In the genomic region with DNA sequence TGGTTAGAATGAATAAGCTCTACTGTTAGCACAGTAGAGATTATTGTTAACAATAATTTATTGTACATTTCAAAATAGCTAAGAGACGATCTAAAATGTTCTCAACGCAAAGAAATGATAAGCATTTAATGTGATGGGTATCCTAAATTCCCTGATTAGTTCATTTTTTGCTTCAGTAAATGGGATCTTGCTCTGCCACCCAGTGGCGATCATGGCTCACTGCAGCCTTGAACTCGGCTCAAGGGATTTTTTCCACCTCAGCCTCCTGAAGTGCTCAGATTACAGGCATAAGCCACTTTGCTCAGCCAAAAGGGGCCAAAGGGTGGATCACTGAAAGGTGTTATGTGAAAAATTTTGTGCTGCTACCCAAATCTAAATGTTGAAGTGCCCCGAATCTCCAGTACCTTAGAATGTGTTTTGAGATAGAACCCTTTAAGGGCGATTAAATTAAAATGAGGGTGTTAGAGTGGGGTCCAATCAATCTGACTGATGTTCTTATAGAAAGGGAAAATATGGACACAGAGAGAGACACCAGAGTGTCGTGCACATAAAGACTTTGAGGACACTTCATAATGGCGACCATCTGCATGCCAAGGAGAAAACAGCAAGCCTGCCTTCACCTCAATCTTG, we compare ENCODE assay signal across 8 cellular contexts. TPM values are rescaled to one million over a fixed set of nuclear protein-coding genes. Genes with fewer than 3 reads are reported as not detected.
DNase-seq lines count a peak whose midpoint lies in the region; ATAC-seq and TF ChIP-seq lines count a peak whose summit lies in the region.

No MANE protein-coding gene starts in this region.

- H3K36me3 Mint-ChIP-seq in endothelial cell (ENCODE audit: low read depth, unreplicated experiment): no peaks in the 10 kb centered on the region
- H3K36me3 Mint-ChIP-seq in naive thymus-derived CD8-positive, alpha-beta T cell: no peaks in the 10 kb centered on the region

- POLR2A ChIA-PET in AG04449 (lab: Yijun Ruan, JAX): no interaction called here
- POLR2A ChIA-PET in naive thymus-derived CD8-positive, alpha-beta T cell (lab: Charles Lee): interaction anchor here (0.8 to 1.5 kb wide), 3 partner anchors 49 to 99 kb away, joined by 3 to 7 read pairs (median 6); a partner anchor contains a TSS

- TF ChIP-seq CTCF in AG04449 (IDR thresholded peaks at IDR 0.05; ENCODE audit: insufficient read depth, low read length, missing control alignments): peak; percentile 83
- peak; percentile 77 for TF ChIP-seq CTCF in GM12875 (IDR thresholded peaks at IDR 0.05; ENCODE audit: borderline replicate concordance, insufficient read depth, low read depth, low read length)
- peak; percentile 90 for TF ChIP-seq CTCF in endothelial cell (IDR thresholded peaks at IDR 0.05; ENCODE audit: unreplicated experiment)

- no peaks in the 10 kb centered on the region for H3K4me1 Mint-ChIP-seq in endothelial cell (ENCODE audit: unreplicated experiment)
- H3K4me1 Mint-ChIP-seq in naive thymus-derived CD8-positive, alpha-beta T cell: peaks cover 0 to 3% (median 1%) of the 10 kb centered on the region in 4 donors

- ATAC-seq in naive thymus-derived CD8-positive, alpha-beta T cell: peak; percentile 65 to 66
- ATAC-seq in GM21390 (IDR thresholded peaks at IDR 0.05; ENCODE audit: unreplicated experiment): no peak

- H3K4me3 ChIP-seq in AG04449 (ENCODE audit: low read depth, low read length) (no peak overlapping the region), GM12875 (ENCODE audit: low read depth, low read length) (no peak overlapping the region)

- CTCF ChIA-PET in AG04449 (lab: Yijun Ruan, JAX): interaction anchor here (0.6 to 1.9 kb wide), 32 partner anchors 8 to 461 kb away, joined by 3 to 49 read pairs (median 4); a partner anchor contains a TSS

- no peak overlapping the region for H3K27ac Mint-ChIP-seq in endothelial cell (ENCODE audit: unreplicated experiment)
- peak overlapping the region in 1 of 10 donors; percentile 50 for H3K27ac Mint-ChIP-seq in naive thymus-derived CD8-positive, alpha-beta T cell

- H3K4me3 Mint-ChIP-seq in endothelial cell (ENCODE audit: unreplicated experiment): no peak overlapping the region
- no peak overlapping the region for H3K4me3 Mint-ChIP-seq in naive thymus-derived CD8-positive, alpha-beta T cell

- H3K27me3 Mint-ChIP-seq in endothelial cell (ENCODE audit: unreplicated experiment): no peaks in the 10 kb centered on the region
- H3K27me3 Mint-ChIP-seq in naive thymus-derived CD8-positive, alpha-beta T cell: no peaks in the 10 kb centered on the region

- no peaks in the 10 kb centered on the region for H3K9me3 Mint-ChIP-seq in endothelial cell (ENCODE audit: unreplicated experiment)
- no peaks in the 10 kb centered on the region for H3K9me3 Mint-ChIP-seq in naive thymus-derived CD8-positive, alpha-beta T cell

- DNase-seq in AG04449 (ENCODE audit: low read depth, low spot score) (peak; percentile 23), NCI-H526 treated with DMSO at 0.1 percent for 48 hours (lab: John Stamatoyannopoulos, UW) (peak; percentile 35), endothelial cell (ENCODE audit: low spot score) (peak; percentile 53)
- peak; percentile 15 to 22 for DNase-seq in activated CD8-positive, alpha-beta memory T cell treated with anti-CD3 and anti-CD28 coated beads for 4 hours (ENCODE audit: low read depth in 2 of 2)
- peak; percentile 20 to 69 (median 46) for DNase-seq in naive thymus-derived CD8-positive, alpha-beta T cell
- DNase-seq in stimulated activated naive CD4-positive, alpha-beta T cell (lab: John Stamatoyannopoulos, UW): peak; percentile 17 to 58 (median 34)

RNA-seq across cellular contexts. Expression of a gene that starts 31.5 kb away (rescaled TPM):
- 16.4 TPM for total RNA-seq in endothelial cell (ENCODE audit: unreplicated experiment)
- total RNA-seq in naive thymus-derived CD8-positive, alpha-beta T cell: 10 to 100 TPM; 61.0 to 67.2 TPM
- polyA plus RNA-seq in naive thymus-derived CD8-positive, alpha-beta T cell: 10 to 100 TPM; 49.6 to 70.5 (median 61.8) TPM

RNA-seq across cellular contexts. Expression of a gene that starts 48.0 kb away (rescaled TPM):
- 302 TPM for total RNA-seq in endothelial cell (ENCODE audit: unreplicated experiment)
- total RNA-seq in naive thymus-derived CD8-positive, alpha-beta T cell: 100 to 1,000 TPM; 184 TPM
- polyA plus RNA-seq in naive thymus-derived CD8-positive, alpha-beta T cell: 100 to 1,000 TPM; 148 to 174 (median 170) TPM

RNA-seq across cellular contexts. Expression of a gene that starts 59.1 kb away (rescaled TPM):
- total RNA-seq in endothelial cell (ENCODE audit: unreplicated experiment): 18.1 TPM
- total RNA-seq in naive thymus-derived CD8-positive, alpha-beta T cell: 10 to 100 TPM; 27.3 to 28.2 TPM
- polyA plus RNA-seq in naive thymus-derived CD8-positive, alpha-beta T cell: 10 to 100 TPM; 22.6 to 30.2 (median 29.1) TPM
